In genomic region chr2:159939946-159940345, GRCh38 we compare ENCODE assay signal across 8 cellular contexts. TPM values are rescaled to one million over a fixed set of nuclear protein-coding genes. Genes with fewer than 3 reads are reported as not detected.
A peak's percentile ranks its signal among the peaks of the same experiment; 100 is the strongest.
DNase-seq lines count a peak whose midpoint lies in the region; ATAC-seq and TF ChIP-seq lines count a peak whose summit lies in the region.

No MANE protein-coding gene starts in this region.

- no peaks in the 10 kb centered on the region for H3K4me1 ChIP-seq in fibroblast of lung (ENCODE audit: control insufficient read depth, extremely low read depth, insufficient read depth, low read length)

- peak; percentile 25 for DNase-seq in Ammon's horn (ENCODE audit: low spot score)
- DNase-seq in NCI-H2196 treated with DMSO at 0.1 percent for 48 hours (lab: John Stamatoyannopoulos, UW; ENCODE audit: unreplicated experiment), result peak; percentile 15
- DNase-seq in fibroblast of lung (ENCODE audit: low read depth in 2 of 2), result peak; percentile 36 to 51
- DNase-seq in SHP77 treated with DMSO at 0.1 percent for 48 hours (lab: John Stamatoyannopoulos, UW), result no peak
- no peak for DNase-seq in activated CD4-positive, alpha-beta T cell treated with anti-CD3 and anti-CD28 coated beads, Interleukin-2, amount 50 U/mL, for 48 hours
- DNase-seq in activated CD4-positive, alpha-beta memory T cell treated with anti-CD3 and anti-CD28 coated beads for 36 hours, result no peak

- H3K27me3 Mint-ChIP-seq in activated CD4-positive, alpha-beta memory T cell treated with anti-CD3 and anti-CD28 coated beads for 36 hours, result peaks cover 6% of the 10 kb centered on the region

- no peak overlapping the region for H3K27ac Mint-ChIP-seq in activated CD4-positive, alpha-beta memory T cell treated with anti-CD3 and anti-CD28 coated beads for 36 hours

- no peaks in the 10 kb centered on the region for H4K20me1 ChIP-seq in fibroblast of lung (ENCODE audit: control insufficient read depth, extremely low read depth, insufficient read depth, low read length)

- no peak overlapping the region for H2AFZ ChIP-seq in fibroblast of lung (ENCODE audit: low read length)

- POLR2A ChIA-PET in activated CD4-positive, alpha-beta memory T cell treated with anti-CD3 and anti-CD28 coated beads for 36 hours (lab: Charles Lee), result no interaction called here

- CTCF ChIA-PET in activated CD4-positive, alpha-beta memory T cell treated with anti-CD3 and anti-CD28 coated beads for 36 hours (lab: Charles Lee), result interaction anchor here (1.1 kb wide), 1 partner anchor 19 kb away, joined by 4 read pairs; no protein-coding TSS in a partner anchor

- ATAC-seq in GM18861 (IDR thresholded peaks at IDR 0.05; ENCODE audit: unreplicated experiment) (peak; percentile 86), HG02973 (IDR thresholded peaks at IDR 0.05; ENCODE audit: unreplicated experiment) (peak; percentile 68)

- H3K27ac ChIP-seq in fibroblast of lung (ENCODE audit: insufficient read depth, low read length), result no peak overlapping the region

- no peak overlapping the region for H3K4me2 ChIP-seq in fibroblast of lung (ENCODE audit: extremely low read depth, insufficient read depth, low read length)

- H3K27me3 ChIP-seq in fibroblast of lung (ENCODE audit: control insufficient read depth, insufficient read depth, low read length), result no peaks in the 10 kb centered on the region

- no peak overlapping the region for H3K4me3 ChIP-seq in fibroblast of lung (replicated peaks in 1 of 4; ENCODE audit: control extremely low read depth in 1 of 4, insufficient read depth in 1 of 4, low read depth in 3 of 4, low read length in 4 of 4)

- H3K9ac ChIP-seq in fibroblast of lung (ENCODE audit: insufficient read depth, low read length), result no peak overlapping the region

- no peaks in the 10 kb centered on the region for H3K36me3 Mint-ChIP-seq in activated CD4-positive, alpha-beta memory T cell treated with anti-CD3 and anti-CD28 coated beads for 36 hours

- H3K9me3 Mint-ChIP-seq in activated CD4-positive, alpha-beta memory T cell treated with anti-CD3 and anti-CD28 coated beads for 36 hours, result no peaks in the 10 kb centered on the region

- no peaks in the 10 kb centered on the region for H3K9me3 ChIP-seq in fibroblast of lung (ENCODE audit: control insufficient read depth, insufficient read depth, low read depth, low read length)

- peak; percentile 42 to 48 for TF ChIP-seq CTCF in fibroblast of lung (conservative IDR thresholded peaks at IDR 0.05 in 1 of 2, IDR thresholded peaks at IDR 0.05 in 1 of 2; ENCODE audit: low read depth in 1 of 2, low read length in 2 of 2)

- H3K79me2 ChIP-seq in fibroblast of lung (ENCODE audit: control insufficient read depth, insufficient read depth, low read length), result no peaks in the 10 kb centered on the region

- peaks cover 3% of the 10 kb centered on the region for H3K4me1 Mint-ChIP-seq in activated CD4-positive, alpha-beta memory T cell treated with anti-CD3 and anti-CD28 coated beads for 36 hours (ENCODE audit: low read depth)

- H3K36me3 ChIP-seq in fibroblast of lung (ENCODE audit: control insufficient read depth, insufficient read depth, low read length), result no peaks in the 10 kb centered on the region

- intact Hi-C loops in activated CD4-positive, alpha-beta memory T cell treated with anti-CD3 and anti-CD28 coated beads for 36 hours (cut with micrococcal nuclease), result no loop called here

- no peak overlapping the region for H3K4me3 Mint-ChIP-seq in activated CD4-positive, alpha-beta memory T cell treated with anti-CD3 and anti-CD28 coated beads for 36 hours

RNA-seq across cellular contexts. Expression of gene LY75, which starts 35.4 kb away (rescaled TPM):
- 3.6 and 4.1 TPM in 2 replicates for total RNA-seq in fibroblast of lung
- polyA plus RNA-seq in fibroblast of lung, result 0.76 and 1.00 TPM in 2 replicates
- polyA plus RNA-seq in fibroblast of lung (2012), result 0.21 and 0.65 TPM in 2 replicates
- 0.19 TPM in 1 of 2 replicates, not detected in the other for polyA minus RNA-seq in fibroblast of lung (ENCODE audit: low replicate concordance)
- 10 to 100 TPM; 65.0 to 66.5 TPM for total RNA-seq in activated CD4-positive, alpha-beta memory T cell treated with anti-CD3 and anti-CD28 coated beads for 36 hours

Comparison
In these comparisons a context has a peak if more than half of its experiments do, and no peak if none do; other contexts are left out.
1. DNase-seq: peak in Ammon's horn (single experiment), NCI-H2196 treated with DMSO at 0.1 percent for 48 hours (single experiment) and fibroblast of lung (2 of 2); none in SHP77 treated with DMSO at 0.1 percent for 48 hours (single experiment), activated CD4-positive, alpha-beta T cell treated with anti-CD3 and anti-CD28 coated beads, Interleukin-2, amount 50 U/mL, for 48 hours (0 of 2) and activated CD4-positive, alpha-beta memory T cell treated with anti-CD3 and anti-CD28 coated beads for 36 hours (single experiment).
2. RNA of gene LY75, which starts 35.4 kb away (total RNA-seq): 65.0 to 66.5 TPM in activated CD4-positive, alpha-beta memory T cell treated with anti-CD3 and anti-CD28 coated beads for 36 hours; 3.6 to 4.1 TPM in fibroblast of lung; every median in the first group is over 10 times any median in the second.